21 cellular contexts compared by ENCODE assay signal in genomic region chr4:18077808-18078207, GRCh38.
"Had no signal": no experiment of that assay in that cellular context is flagged by ENCODE, and none has a peak within 500 bp of the region (broad histone marks: within the 10 kb centered on the region; RNA-seq: fewer than 3 reads in every experiment).

No MANE protein-coding gene starts in this region.

- FAIRE-seq: colon had no signal

- H3K4me1 ChIP-seq: body of pancreas, foreskin keratinocyte, right atrium auricular region had no signal

- H3K4me2 ChIP-seq: smooth muscle cell had no signal

- ATAC-seq: activated CD8-positive, alpha-beta T cell treated with anti-CD3 and anti-CD28 coated beads, Interleukin-2, amount 10 ng/mL, durations not matched to agents 7 days and 5 days; activated naive CD4-positive, alpha-beta T cell treated with anti-CD3 and anti-CD28 coated beads, Interleukin-2, amount 50 U/mL, for 72 hours; activated T-cell treated with anti-CD3 and anti-CD28 coated beads, Interleukin-2, amount 50 U/mL, for 72 hours; body of pancreas; foreskin keratinocyte; natural killer cell; stimulated activated naive CD8-positive, alpha-beta T cell treated with anti-CD3 and anti-CD28 coated beads, Interleukin-15, Interleukin-2, amounts not matched to agents 100 U/mL and 50 U/mL, for 24 hours had no signal

- H3K27ac ChIP-seq: body of pancreas, foreskin keratinocyte, neutrophil, right atrium auricular region had no signal

- H3K9me3 ChIP-seq: body of pancreas, neutrophil, right atrium auricular region had no signal

- H3K27me3 ChIP-seq: body of pancreas, foreskin keratinocyte, neutrophil, right atrium auricular region had no signal

- DNase-seq: activated B cell treated with CpG ODN at 0.5 μM for 24 hours; activated CD4-positive, alpha-beta T cell treated with anti-CD3 and anti-CD28 coated beads, Interleukin-2, amount 10 ng/mL, durations not matched to agents 24 days and 14 days; activated CD8-positive, alpha-beta memory T cell treated with anti-CD3 and anti-CD28 coated beads, Interleukin-2, amount 50 U/mL, for 48 hours; activated CD8-positive, alpha-beta T cell treated with anti-CD3 and anti-CD28 coated beads, Interleukin-2, amount 10 ng/mL, durations not matched to agents 7 days and 5 days; activated gamma-delta T cell; activated T-cell treated with anti-CD3 and anti-CD28 coated beads, Interleukin-2, amount 50 U/mL, for 72 hours; amygdala; body of pancreas; caudate nucleus; foreskin keratinocyte; kidney glomerular epithelial cell; mesendoderm; natural killer cell; stimulated activated CD4-positive, alpha-beta T cell treated with anti-CD3 and anti-CD28 coated beads, Interleukin-4, amount 100 ng/mL, for 4 hours; stimulated activated CD8-positive, alpha-beta memory T cell treated with anti-CD3 and anti-CD28 coated beads, Interleukin-4, amount 100 ng/mL, for 48 hours; stimulated activated naive CD8-positive, alpha-beta T cell treated with anti-CD3 and anti-CD28 coated beads, Interleukin-15, Interleukin-2, amounts not matched to agents 100 U/mL and 50 U/mL, for 24 hours had no signal

- H3K4me3 ChIP-seq: body of pancreas, right atrium auricular region, smooth muscle cell had no signal

- H3K36me3 ChIP-seq: neutrophil, right atrium auricular region had no signal
